18 cellular contexts compared by ENCODE assay signal in the genomic region with DNA sequence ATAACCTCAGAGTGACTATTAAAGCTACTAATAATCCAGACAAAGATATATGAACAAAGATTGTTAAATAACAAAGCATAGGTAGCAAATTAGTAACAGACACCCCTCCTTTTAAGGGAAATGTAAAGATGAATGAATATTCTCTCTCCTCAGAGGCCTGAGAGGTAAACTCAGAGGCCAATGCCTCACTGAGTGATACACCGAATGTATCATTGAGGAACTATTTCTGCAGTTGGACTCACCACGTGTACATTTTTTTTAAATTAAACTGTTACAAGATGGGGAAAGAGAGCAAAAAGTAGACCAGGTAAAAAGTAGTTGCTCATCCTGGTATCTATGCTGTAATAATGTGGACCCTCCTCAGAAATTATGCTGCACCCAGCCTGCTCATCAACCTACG.
DNase-seq lines count a peak whose midpoint lies in the region; ATAC-seq, FAIRE-seq and TF ChIP-seq lines count a peak whose summit lies in the region.
"Had no signal": no experiment of that assay in that cellular context is flagged by ENCODE, and none has a peak within 500 bp of the region (broad histone marks: within the 10 kb centered on the region; RNA-seq: fewer than 3 reads in every experiment).

No MANE protein-coding gene starts in this region.

- H3K27me3 Mint-ChIP-seq in astrocyte (ENCODE audit: low read depth, unreplicated experiment) = no peaks in the 10 kb centered on the region
- H3K27me3 Mint-ChIP-seq: CD4-positive, alpha-beta memory T cell had no signal

- peaks cover 15% of the 10 kb centered on the region for H3K4me1 ChIP-seq in astrocyte (ENCODE audit: insufficient read depth, low read length)
- H3K4me1 ChIP-seq in right lobe of liver = peaks cover 0 to 48% (median 3%) of the 10 kb centered on the region in 4 donors
- H3K4me1 ChIP-seq: BLaER1, SJCRH30 had no signal

- FAIRE-seq in astrocyte (lab: Jason Lieb, UNC) (no peak), RCC 7860 (lab: Jason Lieb, UNC) (no peak)
- FAIRE-seq: K562 had no signal

- intact Hi-C loops in right lobe of liver (cut with DNase I) = no loop called here

- peaks cover 9% of the 10 kb centered on the region for H3K36me3 Mint-ChIP-seq in astrocyte (ENCODE audit: low read depth, unreplicated experiment)
- H3K36me3 Mint-ChIP-seq: CD4-positive, alpha-beta memory T cell had no signal

- no peaks in the 10 kb centered on the region for H3K27me3 ChIP-seq in astrocyte (ENCODE audit: insufficient read depth, low read length)
- no peaks in the 10 kb centered on the region for H3K27me3 ChIP-seq in right lobe of liver
- H3K27me3 ChIP-seq: BLaER1, SJCRH30 had no signal

- H3K4me3 ChIP-seq in astrocyte (ENCODE audit: insufficient read depth, low read depth, low read length) (no peak overlapping the region), right lobe of liver (peak overlapping the region in 2 of 3 donors; percentile 45)
- H3K4me3 ChIP-seq: BLaER1, K562, SJCRH30 had no signal

- H3K27ac ChIP-seq in astrocyte (ENCODE audit: low read depth, low read length) (no peak overlapping the region), right lobe of liver (peak overlapping the region in 1 of 3 donors; percentile 79)
- H3K27ac ChIP-seq: BLaER1, SJCRH30 had no signal

- DNase-seq in AG20443 (ENCODE audit: low spot score) (peak; percentile 34), HS-5 (ENCODE audit: low read depth) (peak; percentile 40), astrocyte (ENCODE audit: low read depth) (peak; percentile 25), right lobe of liver (no peak), RCC 7860 (ENCODE audit: low spot score) (no peak), GM10266 (ENCODE audit: extremely low spot score) (no peak), cerebellum (ENCODE audit: low spot score) (no peak)
- DNase-seq: Calu3; CD4-positive, alpha-beta memory T cell; H9; NCI-H1694 treated with DMSO at 0.1 percent for 48 hours; NCI-H2107; NCI-H2227 treated with DMSO at 0.1 percent for 48 hours; PC-3; SJCRH30 had no signal

- WGBS in right lobe of liver (ENCODE audit: insufficient coverage, low coverage, low lambda C conversion rate, missing lambda C conversion rate) = 51% methylated on average over 3 of the region's 3 CpGs

- H4K20me1 ChIP-seq in astrocyte (ENCODE audit: insufficient read depth, low read length) = no peaks in the 10 kb centered on the region
- H4K20me1 ChIP-seq: BLaER1 had no signal

- no peaks in the 10 kb centered on the region for H3K9me3 Mint-ChIP-seq in astrocyte (ENCODE audit: unreplicated experiment)

- no peak overlapping the region for H3K27ac Mint-ChIP-seq in astrocyte (ENCODE audit: unreplicated experiment)
- H3K27ac Mint-ChIP-seq: CD4-positive, alpha-beta memory T cell had no signal

- TF ChIP-seq POLR2A in right lobe of liver (IDR thresholded peaks at IDR 0.05) = no peak

- no peak overlapping the region for H3K4me3 Mint-ChIP-seq in astrocyte (ENCODE audit: unreplicated experiment)
- H3K4me3 Mint-ChIP-seq: CD4-positive, alpha-beta memory T cell; H9 had no signal

- no peak overlapping the region for H3K9ac ChIP-seq in astrocyte (ENCODE audit: low read length)
- H3K9ac ChIP-seq: BLaER1 had no signal

- ATAC-seq in right lobe of liver (no peak), GM18870 (IDR thresholded peaks at IDR 0.05; ENCODE audit: unreplicated experiment) (no peak)
- ATAC-seq: K562, PC-3 had no signal

- no peaks in the 10 kb centered on the region for H3K79me2 ChIP-seq in astrocyte (ENCODE audit: insufficient read depth, low read length)

- no peaks in the 10 kb centered on the region for H3K9me3 ChIP-seq in astrocyte (ENCODE audit: insufficient read depth, low read depth, low read length)
- H3K9me3 ChIP-seq in right lobe of liver = no peaks in the 10 kb centered on the region
- H3K9me3 ChIP-seq: SJCRH30 had no signal

- H3K4me2 ChIP-seq in astrocyte (ENCODE audit: low read length) = no peak overlapping the region
- H3K4me2 ChIP-seq: BLaER1 had no signal

- H3K4me1 Mint-ChIP-seq in astrocyte (ENCODE audit: low read depth, unreplicated experiment) = peaks cover 21% of the 10 kb centered on the region
- H3K4me1 Mint-ChIP-seq: CD4-positive, alpha-beta memory T cell had no signal

- TF ChIP-seq CTCF in astrocyte (IDR thresholded peaks at IDR 0.05; ENCODE audit: insufficient read depth, low read depth, low read length) (no peak), right lobe of liver (IDR thresholded peaks at IDR 0.05) (no peak), GM10266 (IDR thresholded peaks at IDR 0.05; ENCODE audit: control insufficient read depth, insufficient read depth, low read depth, missing control alignments) (no peak)

- H3K36me3 ChIP-seq in astrocyte (ENCODE audit: insufficient read depth, low read length) (peaks cover 2% of the 10 kb centered on the region), right lobe of liver (peaks cover 0 to 13% (median 0%) of the 10 kb centered on the region in 4 donors)

- H2AFZ ChIP-seq in astrocyte (ENCODE audit: low read depth, low read length) = no peak overlapping the region

Comparison
In these comparisons a context has a peak if more than half of its experiments do, and no peak if none do; other contexts are left out.
1. DNase-seq: peak in AG20443 (single experiment), HS-5 (single experiment) and astrocyte (single experiment); none in right lobe of liver (0 of 3), RCC 7860 (single experiment), GM10266 (single experiment) and cerebellum (single experiment).